ENCODE assay signal across 11 cellular contexts in the genomic region with DNA sequence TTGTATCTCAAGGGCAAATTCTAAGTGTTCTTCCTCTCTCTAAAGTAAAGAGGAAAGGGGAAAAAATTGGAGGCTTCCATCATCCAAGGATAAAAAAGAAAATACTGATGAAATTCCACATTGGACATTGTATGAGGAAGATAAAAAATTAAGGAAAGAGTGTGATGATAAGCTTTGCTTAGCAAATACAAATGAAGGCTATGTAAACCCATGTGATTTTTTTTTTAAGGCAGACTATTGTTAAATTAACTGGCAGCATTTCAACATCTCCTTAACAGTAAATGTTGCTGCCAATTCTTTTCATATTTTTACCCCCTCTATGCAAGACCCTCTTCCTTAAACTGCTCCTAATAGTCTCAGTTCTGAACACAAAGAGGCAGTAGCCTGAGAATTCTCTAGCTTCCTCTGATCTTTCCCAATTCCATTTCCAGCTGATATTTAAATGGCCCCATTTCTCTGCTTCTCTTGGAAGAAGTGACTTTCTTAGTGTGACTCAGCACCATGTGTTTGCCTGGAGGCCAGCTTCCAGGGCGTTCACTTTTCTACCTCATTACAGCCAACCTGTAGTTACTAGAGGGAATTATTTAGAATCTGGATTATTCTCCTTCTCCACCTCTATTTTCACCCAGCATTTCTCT.
DNase-seq lines count a peak whose midpoint lies in the region; ATAC-seq, FAIRE-seq and TF ChIP-seq lines count a peak whose summit lies in the region.
"Had no signal": no experiment of that assay in that cellular context is flagged by ENCODE, and none has a peak within 500 bp of the region (broad histone marks: within the 10 kb centered on the region; RNA-seq: fewer than 3 reads in every experiment).

No MANE protein-coding gene starts in this region.

- H3K4me3 Mint-ChIP-seq in memory B cell (no peak overlapping the region), Caco-2 (ENCODE audit: unreplicated experiment) (no peak overlapping the region)
- H3K4me3 Mint-ChIP-seq in effector memory CD8-positive, alpha-beta T cell = no peak overlapping the region

- TF ChIP-seq CTCF in endothelial cell of umbilical vein (IDR thresholded peaks at IDR 0.05; ENCODE audit: extremely low read depth in 1 of 2, insufficient read depth in 1 of 2, low read depth in 1 of 2, low read length in 2 of 2) (no peak), uterus (IDR thresholded peaks at IDR 0.05) (no peak), Caco-2 (IDR thresholded peaks at IDR 0.05; ENCODE audit: insufficient read depth in 1 of 2, low read depth in 1 of 2, low read length in 1 of 2, severe bottlenecking in 1 of 2, unreplicated experiment in 1 of 2) (no peak)

- H3K4me3 ChIP-seq in endothelial cell of umbilical vein (replicated peaks in 1 of 3; ENCODE audit: insufficient read depth in 1 of 3, low read depth in 1 of 3, low read length in 3 of 3) (no peak overlapping the region), uterus (no peak overlapping the region), Caco-2 (ENCODE audit: low read depth, low read length) (no peak overlapping the region)
- H3K4me3 ChIP-seq: SK-N-MC had no signal

- no peaks in the 10 kb centered on the region for H3K79me2 ChIP-seq in endothelial cell of umbilical vein (ENCODE audit: control insufficient read depth, insufficient read depth, low read length)

- H3K9ac ChIP-seq in endothelial cell of umbilical vein (replicated peaks; ENCODE audit: extremely low read depth, insufficient read depth, low read length) = no peak overlapping the region

- no peak for TF ChIP-seq POLR2A in endothelial cell of umbilical vein (IDR thresholded peaks at IDR 0.05; ENCODE audit: low read depth, low read length)
- no peak for TF ChIP-seq POLR2A in uterus (IDR thresholded peaks at IDR 0.05)

- dilution Hi-C loops in endothelial cell of umbilical vein (cut with MboI; ENCODE audit: extremely low pct_ligation_motif_present, low sequenced_read_pairs) = no loop called here

- H3K27me3 ChIP-seq in endothelial cell of umbilical vein (ENCODE audit: control insufficient read depth in 2 of 2, insufficient read depth in 2 of 2, low read length in 2 of 2) (no peaks in the 10 kb centered on the region), uterus (no peaks in the 10 kb centered on the region), Caco-2 (replicated peaks; ENCODE audit: control insufficient read depth, insufficient read depth, low read length) (no peaks in the 10 kb centered on the region)

- peak overlapping the region; percentile 32 for H3K27ac Mint-ChIP-seq in memory B cell
- no peak overlapping the region for H3K27ac Mint-ChIP-seq in Caco-2 (ENCODE audit: unreplicated experiment)
- H3K27ac Mint-ChIP-seq in effector memory CD8-positive, alpha-beta T cell = no peak overlapping the region

- H3K36me3 ChIP-seq in endothelial cell of umbilical vein (ENCODE audit: control insufficient read depth in 2 of 2, extremely low read depth in 1 of 2, insufficient read depth in 2 of 2, low read length in 2 of 2) = no peaks in the 10 kb centered on the region
- no peaks in the 10 kb centered on the region for H3K36me3 ChIP-seq in uterus
- no peaks in the 10 kb centered on the region for H3K36me3 ChIP-seq in Caco-2 (ENCODE audit: control insufficient read depth, insufficient read depth, low read length)

- peaks cover 18% of the 10 kb centered on the region for H3K4me1 Mint-ChIP-seq in memory B cell
- H3K4me1 Mint-ChIP-seq in Caco-2 (ENCODE audit: low read depth, unreplicated experiment) = peaks cover 8% of the 10 kb centered on the region
- no peaks in the 10 kb centered on the region for H3K4me1 Mint-ChIP-seq in effector memory CD8-positive, alpha-beta T cell (ENCODE audit: low read depth in 2 of 2)

- CTCF ChIA-PET in endothelial cell of umbilical vein (lab: Charles Lee) = interaction anchor here (1.0 to 1.7 kb wide), 4 partner anchors 9 to 153 kb away, joined by 4 to 5 read pairs (median 5); no protein-coding TSS in a partner anchor
- CTCF ChIA-PET in Caco-2 (lab: Charles Lee) = no interaction called here

- no peaks in the 10 kb centered on the region for H3K36me3 Mint-ChIP-seq in memory B cell
- H3K36me3 Mint-ChIP-seq in Caco-2 (ENCODE audit: insufficient read depth, unreplicated experiment) = no peaks in the 10 kb centered on the region
- no peaks in the 10 kb centered on the region for H3K36me3 Mint-ChIP-seq in effector memory CD8-positive, alpha-beta T cell (ENCODE audit: insufficient read depth)

- no peaks in the 10 kb centered on the region for H3K9me1 ChIP-seq in endothelial cell of umbilical vein (replicated peaks; ENCODE audit: control insufficient read depth, extremely low read depth, insufficient read depth, low read length)

- FAIRE-seq in endothelial cell of umbilical vein (lab: Jason Lieb, UNC) = no peak

- ATAC-seq in memory B cell (ENCODE audit: low read depth) = no peak
- ATAC-seq in effector memory CD8-positive, alpha-beta T cell (replicated peaks) = no peak

- H3K9me3 Mint-ChIP-seq in memory B cell = no peaks in the 10 kb centered on the region
- H3K9me3 Mint-ChIP-seq in Caco-2 (ENCODE audit: unreplicated experiment) = no peaks in the 10 kb centered on the region
- peaks cover 9 to 10% of the 10 kb centered on the region in 2 donors for H3K9me3 Mint-ChIP-seq in effector memory CD8-positive, alpha-beta T cell

- POLR2A ChIA-PET in endothelial cell of umbilical vein (lab: Charles Lee) (interaction anchor here (0.7 to 0.9 kb wide), 2 partner anchors 9 to 50 kb away, joined by 3 read pairs; no protein-coding TSS in a partner anchor), Caco-2 (lab: Charles Lee) (no interaction called here)

- no peak overlapping the region for H3K4me2 ChIP-seq in endothelial cell of umbilical vein (ENCODE audit: insufficient read depth, low read length)

- H2AFZ ChIP-seq in endothelial cell of umbilical vein (ENCODE audit: low read depth, low read length) = peak overlapping the region; percentile 49

- intact Hi-C loops in endothelial cell of umbilical vein (cut with micrococcal nuclease) (loop anchor here (2.0 to 10.0 kb wide), 3 partner anchors 57 to 1435 kb away; no protein-coding TSS in a partner anchor), uterus (cut with DNase I; ENCODE audit: low total_unique reads) (no loop called here), Caco-2 (cut with micrococcal nuclease; ENCODE audit: unreplicated experiment) (loop anchor here (10.0 kb wide), 1 partner anchor 125 kb away; no protein-coding TSS in a partner anchor)

- H3K4me1 ChIP-seq in endothelial cell of umbilical vein (ENCODE audit: control insufficient read depth, extremely low read depth, insufficient read depth, low read length) = peaks cover 10% of the 10 kb centered on the region
- H3K4me1 ChIP-seq in uterus = no peaks in the 10 kb centered on the region
- H3K4me1 ChIP-seq in Caco-2 = no peaks in the 10 kb centered on the region

- H3K27me3 Mint-ChIP-seq in memory B cell = peaks cover 2% of the 10 kb centered on the region
- no peaks in the 10 kb centered on the region for H3K27me3 Mint-ChIP-seq in Caco-2 (ENCODE audit: insufficient read depth, unreplicated experiment)
- H3K27me3 Mint-ChIP-seq in effector memory CD8-positive, alpha-beta T cell = no peaks in the 10 kb centered on the region

- peak overlapping the region; percentile 15 for H3K27ac ChIP-seq in endothelial cell of umbilical vein (ENCODE audit: insufficient read depth, low read depth, low read length)
- no peak overlapping the region for H3K27ac ChIP-seq in uterus
- H3K27ac ChIP-seq: SK-N-MC had no signal

- DNase-seq in CD1c-positive myeloid dendritic cell (ENCODE audit: extremely low spot score) (peak; percentile 68), NCI-H446 treated with DMSO at 0.1 percent for 48 hours (lab: John Stamatoyannopoulos, UW) (peak; percentile 6), endothelial cell of umbilical vein (ENCODE audit: low read depth, low spot score) (peak; percentile 89), memory B cell (ENCODE audit: low spot score in 2 of 2) (no peak), uterus (no peak), Caco-2 (no peak), germinal center (ENCODE audit: low spot score) (no peak)
- DNase-seq in effector memory CD8-positive, alpha-beta T cell = no peak
- DNase-seq: DMS79, NCI-H1092 had no signal

- no TSS peak for BruUV-seq in endothelial cell of umbilical vein (replicated peaks; lab: Mats Ljungman, UMichigan)
- no TSS peak for BruUV-seq in Caco-2 (replicated peaks; lab: Mats Ljungman, UMichigan)

- no peaks in the 10 kb centered on the region for H4K20me1 ChIP-seq in endothelial cell of umbilical vein (replicated peaks; ENCODE audit: control insufficient read depth, extremely low read depth, insufficient read depth, low read length)

- H3K9me3 ChIP-seq in endothelial cell of umbilical vein (replicated peaks; ENCODE audit: control insufficient read depth, insufficient read depth, low read length) (no peaks in the 10 kb centered on the region), uterus (no peaks in the 10 kb centered on the region), Caco-2 (no peaks in the 10 kb centered on the region)

TF ChIP-seq in endothelial cell of umbilical vein, 7 proteins besides CTCF, POLR2A, EP300 and RAD21:
- TF ChIP-seq FOS (IDR thresholded peaks at IDR 0.05; ENCODE audit: borderline replicate concordance, insufficient read depth, low read length) (peak; percentile 57), MYC (IDR thresholded peaks at IDR 0.05; ENCODE audit: low read depth, low read length) (no peak), EZH2 (IDR thresholded peaks at IDR 0.05; ENCODE audit: borderline replicate concordance, low read depth, low read length, severe bottlenecking) (no peak), JUN (IDR thresholded peaks at IDR 0.05; ENCODE audit: borderline replicate concordance, insufficient read depth, insufficient read length, low read depth) (peak; percentile 39), GATA2 (IDR thresholded peaks at IDR 0.05; ENCODE audit: insufficient read depth, insufficient read length, low read depth, low read length) (no peak), POLR2AphosphoS5 (IDR thresholded peaks at IDR 0.05; ENCODE audit: insufficient read depth, low read depth, low read length) (no peak)
- TF ChIP-seq, protein P1, sequence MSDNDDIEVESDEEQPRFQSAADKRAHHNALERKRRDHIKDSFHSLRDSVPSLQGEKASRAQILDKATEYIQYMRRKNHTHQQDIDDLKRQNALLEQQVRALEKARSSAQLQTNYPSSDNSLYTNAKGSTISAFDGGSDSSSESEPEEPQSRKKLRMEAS (IDR thresholded peaks at IDR 0.05; ENCODE audit: insufficient read depth, insufficient read length) = no peak

Comparison
In these comparisons a context has a peak if more than half of its experiments do, and no peak if none do; other contexts are left out.
1. DNase-seq: peak in CD1c-positive myeloid dendritic cell (single experiment), NCI-H446 treated with DMSO at 0.1 percent for 48 hours (single experiment) and endothelial cell of umbilical vein (single experiment); none in memory B cell (0 of 2), uterus (0 of 2), Caco-2 (0 of 2), germinal center (single experiment) and effector memory CD8-positive, alpha-beta T cell (0 of 3).